10 cellular contexts compared by ENCODE assay signal in genomic region chr14:96056509-96057422, GRCh38. TPM values are rescaled to one million over a fixed set of nuclear protein-coding genes. Genes with fewer than 3 reads are reported as not detected.
DNase-seq lines count a peak whose midpoint lies in the region; ATAC-seq and TF ChIP-seq lines count a peak whose summit lies in the region.
"Had no signal": no experiment of that assay in that cellular context is flagged by ENCODE, and none has a peak within 500 bp of the region (broad histone marks: within the 10 kb centered on the region; RNA-seq: fewer than 3 reads in every experiment).

No MANE protein-coding gene starts in this region.

- peaks cover 6% of the 10 kb centered on the region for H3K36me3 Mint-ChIP-seq in T-helper 17 cell (ENCODE audit: low read depth)

- H3K36me3 ChIP-seq in H7 (replicated peaks; ENCODE audit: control insufficient read depth, insufficient read depth, low read length) (no peaks in the 10 kb centered on the region), right lobe of liver (no peaks in the 10 kb centered on the region)

- no peak overlapping the region for H3K27ac ChIP-seq in VCaP
- no peak overlapping the region for H3K27ac ChIP-seq in right lobe of liver

- 56% methylated on average over 6 of the region's 7 CpGs for WGBS in right lobe of liver (ENCODE audit: insufficient coverage, low coverage, low lambda C conversion rate, missing lambda C conversion rate)

- peaks cover 44% of the 10 kb centered on the region for H3K27me3 Mint-ChIP-seq in T-helper 17 cell

- peak; percentile 10 for DNase-seq in NCI-H146 (lab: John Stamatoyannopoulos, UW)
- no peak for DNase-seq in NCI-H146 treated with DMSO at 0.1 percent for 48 hours (lab: John Stamatoyannopoulos, UW; ENCODE audit: unreplicated experiment)
- DNase-seq in H7 = peak; percentile 45
- peak in 1 of 3 donors; percentile 59 for DNase-seq in right lobe of liver
- no peak for DNase-seq in T-helper 17 cell
- DNase-seq in stimulated activated CD4-positive, alpha-beta T cell treated with anti-CD3 and anti-CD28 coated beads, Interleukin-2, amount 100 ng/mL, for 48 hours = no peak
- DNase-seq: NCI-H187 had no signal

- H3K4me3 Mint-ChIP-seq in T-helper 17 cell = no peak overlapping the region

- H3K9me3 ChIP-seq in right lobe of liver (no peaks in the 10 kb centered on the region), T-helper 17 cell (ENCODE audit: control insufficient read depth, low read length, poor library complexity, severe bottlenecking) (no peaks in the 10 kb centered on the region)

- TF ChIP-seq POLR2A in right lobe of liver (IDR thresholded peaks at IDR 0.05) = no peak

- no peak overlapping the region for H3K27ac Mint-ChIP-seq in T-helper 17 cell

- no peaks in the 10 kb centered on the region for H3K27me3 ChIP-seq in H7 (ENCODE audit: control insufficient read depth, insufficient read depth, low read length)
- no peaks in the 10 kb centered on the region for H3K27me3 ChIP-seq in right lobe of liver

- peaks cover 0 to 5% (median 0%) of the 10 kb centered on the region in 4 donors for H3K4me1 ChIP-seq in right lobe of liver

- no peak overlapping the region for H3K4me3 ChIP-seq in H7 (ENCODE audit: insufficient read depth, low read depth, low read length)
- H3K4me3 ChIP-seq in right lobe of liver = no peak overlapping the region

- intact Hi-C loops in right lobe of liver (cut with DNase I) = no loop called here

- TF ChIP-seq CTCF in VCaP (conservative IDR thresholded peaks at IDR 0.05) (peak; percentile 78), right lobe of liver (IDR thresholded peaks at IDR 0.05) (peak in 3 of 4 donors; percentile 25 to 51 (median 30))

- ATAC-seq in right lobe of liver = peak; percentile 63 to 89 (median 73)
- no peak for ATAC-seq in T-helper 17 cell
- ATAC-seq in HG02571 (IDR thresholded peaks at IDR 0.05; ENCODE audit: unreplicated experiment) = no peak
- ATAC-seq: sciatic nerve had no signal

- peaks cover 2% of the 10 kb centered on the region for H3K4me1 Mint-ChIP-seq in T-helper 17 cell

RNA-seq across cellular contexts. Expression of gene C14orf132, which starts 17.6 kb away (rescaled TPM):
- 12.1 and 12.5 TPM in 2 replicates for total RNA-seq in H7 (2014; rRNA removed; shearing (Covaris generic))
- total RNA-seq in right lobe of liver (1 to 10 TPM; 1.7 to 6.9 (median 3.3) TPM), T-helper 17 cell (1 to 10 TPM; 1.7 to 2.8 TPM)

Comparison
In these comparisons a context has a peak if more than half of its experiments do, and no peak if none do; other contexts are left out.
1. DNase-seq: peak in NCI-H146 (single experiment) and H7 (single experiment); none in NCI-H146 treated with DMSO at 0.1 percent for 48 hours (single experiment), T-helper 17 cell (0 of 3) and stimulated activated CD4-positive, alpha-beta T cell treated with anti-CD3 and anti-CD28 coated beads, Interleukin-2, amount 100 ng/mL, for 48 hours (0 of 2).
2. ATAC-seq: peak in right lobe of liver (4 of 4); none in T-helper 17 cell (single experiment) and HG02571 (single experiment).